In genomic region chr3:63364909-63365308, GRCh38 we compare ENCODE assay signal across 11 cellular contexts.
DNase-seq lines count a peak whose midpoint lies in the region; ATAC-seq and TF ChIP-seq lines count a peak whose summit lies in the region.
"Had no signal": no experiment of that assay in that cellular context is flagged by ENCODE, and none has a peak within 500 bp of the region (broad histone marks: within the 10 kb centered on the region; RNA-seq: fewer than 3 reads in every experiment).

No MANE protein-coding gene starts in this region.

- no peak for ATAC-seq in DND-41 (ENCODE audit: insufficient read depth, low read depth)
- ATAC-seq in body of pancreas: no peak
- ATAC-seq: activated CD8-positive, alpha-beta memory T cell treated with anti-CD3 and anti-CD28 coated beads, Interleukin-2, amount 10 ng/mL, durations not matched to agents 7 days and 5 days; gastroesophageal sphincter had no signal

- H3K4me3 Mint-ChIP-seq in mesothelial cell of epicardium: no peak overlapping the region
- no peak overlapping the region for H3K4me3 Mint-ChIP-seq in activated CD4-positive, alpha-beta T cell treated with anti-CD3 and anti-CD28 coated beads, Interleukin-2, amount 10 ng/mL, durations not matched to agents 24 days and 14 days
- H3K4me3 Mint-ChIP-seq: activated CD8-positive, alpha-beta memory T cell treated with anti-CD3 and anti-CD28 coated beads, Interleukin-2, amount 10 ng/mL, durations not matched to agents 7 days and 5 days had no signal

- peak; percentile 14 for TF ChIP-seq CTCF in DND-41 (IDR thresholded peaks at IDR 0.05; ENCODE audit: borderline replicate concordance, extremely low read depth, low read length, poor library complexity, severe bottlenecking)
- peak; percentile 22 for TF ChIP-seq CTCF in NB4 (IDR thresholded peaks at IDR 0.05; ENCODE audit: low read depth, low read length)
- TF ChIP-seq CTCF in body of pancreas (IDR thresholded peaks at IDR 0.05): peak in 4 of 7 experiments; percentile 8 to 21 (median 18)
- peak; percentile 42 for TF ChIP-seq CTCF in mesothelial cell of epicardium (IDR thresholded peaks at IDR 0.05; ENCODE audit: unreplicated experiment)

- intact Hi-C loops in body of pancreas (cut with DNase I): no loop called here
- intact Hi-C loops in activated CD4-positive, alpha-beta T cell treated with anti-CD3 and anti-CD28 coated beads, Interleukin-2, amount 10 ng/mL, durations not matched to agents 24 days and 14 days (cut with micrococcal nuclease): no loop called here

- no peaks in the 10 kb centered on the region for H3K27me3 ChIP-seq in DND-41 (ENCODE audit: insufficient read depth, low read length, poor library complexity)
- H3K27me3 ChIP-seq in body of pancreas: no peaks in the 10 kb centered on the region
- H3K27me3 ChIP-seq: ascending aorta, gastroesophageal sphincter had no signal

- H3K27ac ChIP-seq in DND-41 (ENCODE audit: low read length) (no peak overlapping the region), body of pancreas (no peak overlapping the region)
- H3K27ac ChIP-seq: ascending aorta, gastroesophageal sphincter had no signal

- H3K4me2 ChIP-seq in DND-41 (ENCODE audit: insufficient read depth, low read length): no peak overlapping the region

- TF ChIP-seq POLR2A in NB4 (IDR thresholded peaks at IDR 0.05; ENCODE audit: extremely low read depth, insufficient read length) (no peak), body of pancreas (IDR thresholded peaks at IDR 0.05) (no peak)

- H4K20me1 ChIP-seq in DND-41 (ENCODE audit: insufficient read depth, low read length): no peaks in the 10 kb centered on the region

- no peak overlapping the region for H3K4me3 ChIP-seq in DND-41 (ENCODE audit: low read depth in 1 of 2, low read length in 2 of 2)
- H3K4me3 ChIP-seq in NB4 (ENCODE audit: low read depth, low read length): no peak overlapping the region
- H3K4me3 ChIP-seq in body of pancreas: no peak overlapping the region
- H3K4me3 ChIP-seq: ascending aorta, gastroesophageal sphincter had no signal

- H3K4me1 ChIP-seq in DND-41 (ENCODE audit: insufficient read depth, low read length) (no peaks in the 10 kb centered on the region), body of pancreas (no peaks in the 10 kb centered on the region)
- H3K4me1 ChIP-seq: ascending aorta, gastroesophageal sphincter had no signal

- DNase-seq in DND-41 (no peak), NB4 (ENCODE audit: low read depth) (peak; percentile 10), body of pancreas (no peak), mesothelial cell of epicardium (ENCODE audit: low spot score in 2 of 2, unreplicated experiment in 2 of 2) (no peak), NCI-H1436 (lab: John Stamatoyannopoulos, UW) (no peak), activated T-cell treated with anti-CD3 and anti-CD28 coated beads for 4 hours (no peak), HPDE6-E6E7 (ENCODE audit: extremely low spot score) (no peak)
- no peak for DNase-seq in activated CD4-positive, alpha-beta T cell treated with anti-CD3 and anti-CD28 coated beads, Interleukin-2, amount 10 ng/mL, durations not matched to agents 24 days and 14 days
- DNase-seq: activated CD8-positive, alpha-beta memory T cell treated with anti-CD3 and anti-CD28 coated beads, Interleukin-2, amount 10 ng/mL, durations not matched to agents 7 days and 5 days had no signal

- no peaks in the 10 kb centered on the region for H3K9me3 Mint-ChIP-seq in mesothelial cell of epicardium
- no peaks in the 10 kb centered on the region for H3K9me3 Mint-ChIP-seq in activated CD4-positive, alpha-beta T cell treated with anti-CD3 and anti-CD28 coated beads, Interleukin-2, amount 10 ng/mL, durations not matched to agents 24 days and 14 days

- WGBS in body of pancreas, 2 donors: 65 to 70% methylated on average over 2 of the region's 2 CpGs

- peak overlapping the region; percentile 13 for H3K27ac Mint-ChIP-seq in mesothelial cell of epicardium
- H3K27ac Mint-ChIP-seq in activated CD4-positive, alpha-beta T cell treated with anti-CD3 and anti-CD28 coated beads, Interleukin-2, amount 10 ng/mL, durations not matched to agents 24 days and 14 days: no peak overlapping the region
- H3K27ac Mint-ChIP-seq: activated CD8-positive, alpha-beta memory T cell treated with anti-CD3 and anti-CD28 coated beads, Interleukin-2, amount 10 ng/mL, durations not matched to agents 7 days and 5 days had no signal

- H2AFZ ChIP-seq in DND-41 (ENCODE audit: low read depth, low read length): no peak overlapping the region

- H3K9ac ChIP-seq in DND-41 (ENCODE audit: low read depth, low read length): no peak overlapping the region

- no peaks in the 10 kb centered on the region for H3K36me3 ChIP-seq in DND-41 (ENCODE audit: insufficient read depth, low read length)
- no peaks in the 10 kb centered on the region for H3K36me3 ChIP-seq in body of pancreas (replicated peaks in 1 of 2; ENCODE audit: insufficient read depth in 1 of 2, low read depth in 2 of 2)
- H3K36me3 ChIP-seq: ascending aorta, gastroesophageal sphincter had no signal

- H3K27me3 Mint-ChIP-seq in mesothelial cell of epicardium (ENCODE audit: low read depth): peaks cover 21% of the 10 kb centered on the region
- H3K27me3 Mint-ChIP-seq in activated CD4-positive, alpha-beta T cell treated with anti-CD3 and anti-CD28 coated beads, Interleukin-2, amount 10 ng/mL, durations not matched to agents 24 days and 14 days: no peaks in the 10 kb centered on the region

- H3K9me3 ChIP-seq in DND-41 (ENCODE audit: insufficient read depth, low read length, severe bottlenecking) (no peaks in the 10 kb centered on the region), body of pancreas (no peaks in the 10 kb centered on the region)
- H3K9me3 ChIP-seq: ascending aorta, gastroesophageal sphincter had no signal

- H3K4me1 Mint-ChIP-seq in mesothelial cell of epicardium: peaks cover 7% of the 10 kb centered on the region
- H3K4me1 Mint-ChIP-seq in activated CD4-positive, alpha-beta T cell treated with anti-CD3 and anti-CD28 coated beads, Interleukin-2, amount 10 ng/mL, durations not matched to agents 24 days and 14 days: no peaks in the 10 kb centered on the region
- H3K4me1 Mint-ChIP-seq: activated CD8-positive, alpha-beta memory T cell treated with anti-CD3 and anti-CD28 coated beads, Interleukin-2, amount 10 ng/mL, durations not matched to agents 7 days and 5 days had no signal

- no peaks in the 10 kb centered on the region for H3K79me2 ChIP-seq in DND-41 (ENCODE audit: insufficient read depth, low read length)

- H3K36me3 Mint-ChIP-seq in mesothelial cell of epicardium: no peaks in the 10 kb centered on the region
- H3K36me3 Mint-ChIP-seq in activated CD4-positive, alpha-beta T cell treated with anti-CD3 and anti-CD28 coated beads, Interleukin-2, amount 10 ng/mL, durations not matched to agents 24 days and 14 days (ENCODE audit: low read depth): no peaks in the 10 kb centered on the region
- H3K36me3 Mint-ChIP-seq: activated CD8-positive, alpha-beta memory T cell treated with anti-CD3 and anti-CD28 coated beads, Interleukin-2, amount 10 ng/mL, durations not matched to agents 7 days and 5 days had no signal
